In the genomic region with DNA sequence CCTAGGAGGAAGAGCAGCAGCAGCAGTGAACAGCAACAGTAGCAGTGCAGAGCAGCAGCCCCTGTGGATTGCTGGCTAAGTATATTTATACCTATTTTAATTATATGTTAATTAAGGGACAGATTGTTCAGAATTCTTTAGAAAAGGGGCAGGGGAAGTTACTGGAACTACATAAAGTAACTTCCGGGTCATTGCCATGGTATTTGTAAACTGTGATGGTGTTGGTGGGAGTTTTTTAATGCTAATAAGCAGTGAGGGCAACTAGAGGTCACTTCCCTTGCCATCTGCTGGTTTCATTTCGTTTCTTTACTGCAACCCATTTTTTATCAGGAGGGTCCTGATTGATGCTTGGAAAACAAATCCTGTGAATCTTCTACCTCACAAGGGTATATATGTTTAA, we compare ENCODE assay signal across 24 cellular contexts.
"Had no signal": no experiment of that assay in that cellular context is flagged by ENCODE, and none has a peak within 500 bp of the region (broad histone marks: within the 10 kb centered on the region; RNA-seq: fewer than 3 reads in every experiment).

No MANE protein-coding gene starts in this region.

- H3K36me3 ChIP-seq: gastroesophageal sphincter, ovary, sigmoid colon, thoracic aorta had no signal

- DNase-seq: activated CD8-positive, alpha-beta memory T cell treated with anti-CD3 and anti-CD28 coated beads, Interleukin-2, amount 10 ng/mL, durations not matched to agents 7 days and 5 days; activated CD8-positive, alpha-beta T cell treated with anti-CD3 and anti-CD28 coated beads, Interleukin-2, amount 10 ng/mL, durations not matched to agents 7 days and 5 days; activated naive CD8-positive, alpha-beta T cell treated with anti-CD3 and anti-CD28 coated beads, Interleukin-2, amount 50 U/mL, for 24 hours; activated T-cell treated with anti-CD3 and anti-CD28 coated beads, Interleukin-2, amount 50 U/mL, for 48 hours; amygdala; caudate nucleus; islet precursor cell; left ventricle myocardium superior; naive B cell; nephron progenitor cell; ovary; psoas muscle; sigmoid colon; small intestine; stimulated activated CD4-positive, alpha-beta T cell treated with anti-CD3 and anti-CD28 coated beads, Interleukin-4, amount 100 ng/mL, for 24 hours; T1000; trophoblast cell had no signal

- H3K9me3 ChIP-seq: ovary, psoas muscle, sigmoid colon, thoracic aorta had no signal

- H3K4me3 ChIP-seq: gastroesophageal sphincter, hepatocyte, ovary, psoas muscle, sigmoid colon, thoracic aorta had no signal

- H3K4me1 ChIP-seq: gastroesophageal sphincter, psoas muscle, sigmoid colon had no signal

- H3K27me3 ChIP-seq: gastroesophageal sphincter, hepatocyte, ovary, sigmoid colon had no signal

- ATAC-seq: activated CD8-positive, alpha-beta memory T cell treated with anti-CD3 and anti-CD28 coated beads, Interleukin-2, amount 10 ng/mL, durations not matched to agents 7 days and 5 days; activated CD8-positive, alpha-beta T cell treated with anti-CD3 and anti-CD28 coated beads, Interleukin-2, amount 10 ng/mL, durations not matched to agents 7 days and 5 days; activated naive CD8-positive, alpha-beta T cell treated with anti-CD3 and anti-CD28 coated beads, Interleukin-2, amount 50 U/mL, for 24 hours; gastroesophageal sphincter; left ventricle myocardium superior; psoas muscle; stimulated activated effector memory CD8-positive, alpha-beta T cell treated with anti-CD3 and anti-CD28 coated beads, Interleukin-12 subunit alpha, Interleukin-12 subunit beta, amount 100 ng/mL, for 72 hours; WTC11 had no signal

- H3K4me2 ChIP-seq: hepatocyte had no signal

- H3K27ac ChIP-seq: gastroesophageal sphincter, hepatocyte, ovary, psoas muscle, sigmoid colon, thoracic aorta had no signal

- H2AFZ ChIP-seq: hepatocyte had no signal

- H3K79me2 ChIP-seq: hepatocyte had no signal

- FAIRE-seq: endothelial cell of umbilical vein, small intestine, urothelium cell line had no signal
